30 cellular contexts compared by ENCODE assay signal in the genomic region with DNA sequence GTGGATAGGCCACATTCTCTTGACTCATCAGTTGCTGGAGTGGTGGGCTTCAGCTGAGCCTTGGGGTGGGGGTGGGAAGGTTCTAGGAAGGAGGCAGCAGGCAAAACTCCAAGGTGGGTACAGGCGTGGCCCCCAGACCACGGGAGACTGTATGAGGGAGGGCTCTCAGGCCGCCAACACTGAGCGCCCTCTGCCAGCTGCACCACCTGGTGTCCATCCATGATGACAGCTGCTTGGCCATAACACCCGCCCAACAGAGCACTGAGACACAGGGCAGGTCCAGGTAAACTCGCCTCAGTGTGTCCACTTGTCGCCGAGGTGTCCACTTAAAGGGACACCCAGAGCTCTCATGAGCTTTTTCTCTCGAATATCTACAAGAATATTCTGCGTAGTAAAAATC.
"Had no signal": no experiment of that assay in that cellular context is flagged by ENCODE, and none has a peak within 500 bp of the region (broad histone marks: within the 10 kb centered on the region; RNA-seq: fewer than 3 reads in every experiment).

No MANE protein-coding gene starts in this region.

- H3K27ac Mint-ChIP-seq: activated B cell treated with CpG ODN at 0.5 μM for 24 hours; activated CD4-positive, alpha-beta T cell treated with anti-CD3 and anti-CD28 coated beads, Interleukin-2, amount 10 ng/mL, durations not matched to agents 24 days and 14 days; activated CD8-positive, alpha-beta memory T cell treated with anti-CD3 and anti-CD28 coated beads, Interleukin-2, amount 10 ng/mL, durations not matched to agents 7 days and 5 days; activated naive CD4-positive, alpha-beta T cell treated with anti-CD3 and anti-CD28 coated beads, Interleukin-2, amount 50 U/mL, for 72 hours; activated naive CD8-positive, alpha-beta T cell treated with anti-CD3 and anti-CD28 coated beads, Interleukin-2, amount 50 U/mL, for 24 hours; activated T-cell treated with anti-CD3 and anti-CD28 coated beads, Interleukin-2, amount 50 U/mL, for 24 hours; activated T-helper 1 cell treated with anti-CD3 and anti-CD28 coated beads, Interleukin-12 subunit alpha, Interleukin-12 subunit beta, Interleukin-2, Interleukin-4 antibody, amounts not matched to agents 30 ng/mL and 10 ng/mL and 1 ng/mL, durations not matched to agents 14 hours and 24 hours and 36 hours; T-helper 17 cell had no signal

- DNase-seq: activated B cell treated with CpG ODN at 0.5 μM for 24 hours; activated CD4-positive, alpha-beta T cell treated with anti-CD3 and anti-CD28 coated beads for 1 hour; activated CD4-positive, alpha-beta T cell treated with anti-CD3 and anti-CD28 coated beads, Interleukin-2, amount 10 ng/mL, durations not matched to agents 24 days and 14 days; activated CD4-positive, alpha-beta T cell treated with anti-CD3 and anti-CD28 coated beads, Interleukin-2, amount 50 U/mL, for 48 hours; activated CD8-positive, alpha-beta memory T cell treated with anti-CD3 and anti-CD28 coated beads, Interleukin-2, amount 10 ng/mL, durations not matched to agents 7 days and 5 days; activated effector memory CD4-positive, alpha-beta T cell treated with Interleukin-2 at 50 U/mL for 16 hours; activated naive CD4-positive, alpha-beta T cell treated with Interleukin-2 at 50 U/mL for 16 hours; activated naive CD8-positive, alpha-beta T cell treated with anti-CD3 and anti-CD28 coated beads, Interleukin-2, amount 50 U/mL, for 24 hours; activated T-cell treated with anti-CD3 and anti-CD28 coated beads, Interleukin-2, amount 50 U/mL, for 24 hours; amniotic stem cell; body of pancreas; central memory CD4-positive, alpha-beta T cell; Kasumi-1; NCI-H1048; NCI-H146; NCI-H187 treated with DMSO at 0.1 percent for 48 hours; NCI-H2081 treated with DMSO at 0.1 percent for 48 hours; NCI-H2227 treated with DMSO at 0.1 percent for 48 hours; NCI-H446 treated with DMSO at 0.1 percent for 48 hours; NCI-H524 treated with DMSO at 0.1 percent for 48 hours; NCI-H748 treated with DMSO at 0.1 percent for 48 hours; Peyer's patch; Right ventricle myocardium superior; T-helper 17 cell; T-helper 9 cell had no signal

- H3K4me3 Mint-ChIP-seq: activated B cell treated with CpG ODN at 0.5 μM for 24 hours; activated CD4-positive, alpha-beta T cell treated with anti-CD3 and anti-CD28 coated beads, Interleukin-2, amount 10 ng/mL, durations not matched to agents 24 days and 14 days; activated CD8-positive, alpha-beta memory T cell treated with anti-CD3 and anti-CD28 coated beads, Interleukin-2, amount 10 ng/mL, durations not matched to agents 7 days and 5 days; activated naive CD8-positive, alpha-beta T cell treated with anti-CD3 and anti-CD28 coated beads, Interleukin-2, amount 50 U/mL, for 24 hours; activated T-cell treated with anti-CD3 and anti-CD28 coated beads, Interleukin-2, amount 50 U/mL, for 24 hours; activated T-helper 1 cell treated with anti-CD3 and anti-CD28 coated beads, Interleukin-12 subunit alpha, Interleukin-12 subunit beta, Interleukin-2, Interleukin-4 antibody, amounts not matched to agents 30 ng/mL and 10 ng/mL and 1 ng/mL, durations not matched to agents 14 hours and 24 hours and 36 hours; T-helper 17 cell had no signal

- ATAC-seq: activated CD8-positive, alpha-beta memory T cell treated with anti-CD3 and anti-CD28 coated beads, Interleukin-2, amount 10 ng/mL, durations not matched to agents 7 days and 5 days; activated naive CD4-positive, alpha-beta T cell treated with anti-CD3 and anti-CD28 coated beads, Interleukin-2, amount 50 U/mL, for 72 hours; activated naive CD8-positive, alpha-beta T cell treated with anti-CD3 and anti-CD28 coated beads, Interleukin-2, amount 50 U/mL, for 24 hours; body of pancreas; T-helper 17 cell had no signal

- H3K36me3 ChIP-seq: ascending aorta, Peyer's patch, SJSA1 had no signal

- H3K27me3 ChIP-seq: ascending aorta, body of pancreas, Peyer's patch, SJSA1 had no signal

- H3K4me3 ChIP-seq: ascending aorta, body of pancreas, Peyer's patch, SJSA1 had no signal

- H3K4me1 Mint-ChIP-seq: activated B cell treated with CpG ODN at 0.5 μM for 24 hours; activated CD4-positive, alpha-beta T cell treated with anti-CD3 and anti-CD28 coated beads, Interleukin-2, amount 10 ng/mL, durations not matched to agents 24 days and 14 days; activated CD8-positive, alpha-beta memory T cell treated with anti-CD3 and anti-CD28 coated beads, Interleukin-2, amount 10 ng/mL, durations not matched to agents 7 days and 5 days; activated naive CD8-positive, alpha-beta T cell treated with anti-CD3 and anti-CD28 coated beads, Interleukin-2, amount 50 U/mL, for 24 hours; T-helper 17 cell had no signal

- H3K9me3 ChIP-seq: ascending aorta, body of pancreas, Peyer's patch, SJSA1 had no signal

- H3K27ac ChIP-seq: ascending aorta, body of pancreas, Peyer's patch, RWPE1, SJSA1 had no signal

- H3K27me3 Mint-ChIP-seq: activated CD4-positive, alpha-beta T cell treated with anti-CD3 and anti-CD28 coated beads, Interleukin-2, amount 10 ng/mL, durations not matched to agents 24 days and 14 days; activated CD8-positive, alpha-beta memory T cell treated with anti-CD3 and anti-CD28 coated beads, Interleukin-2, amount 10 ng/mL, durations not matched to agents 7 days and 5 days had no signal

- H3K4me1 ChIP-seq: body of pancreas, Peyer's patch had no signal
